8 cellular contexts compared by ENCODE assay signal in the genomic region with DNA sequence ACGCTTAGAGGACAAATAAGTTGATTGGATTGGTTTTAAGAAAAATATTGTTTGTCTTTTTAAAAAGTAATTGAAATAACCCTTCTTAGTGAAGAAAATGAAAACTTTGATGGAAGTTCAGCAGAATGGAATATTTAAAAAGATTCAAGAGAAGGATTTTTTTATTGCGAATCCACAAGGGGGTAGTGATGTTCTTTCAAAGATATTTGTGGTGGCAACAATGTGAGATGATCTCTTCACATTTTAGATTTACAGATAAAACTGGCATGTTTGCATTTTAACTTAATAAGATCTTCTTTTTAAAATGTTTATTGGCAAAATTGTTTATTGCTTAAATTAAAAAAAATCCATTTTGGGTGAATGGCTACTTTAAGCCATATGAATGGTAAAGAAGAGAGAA. TPM values are rescaled to one million over a fixed set of nuclear protein-coding genes. Genes with fewer than 3 reads are reported as not detected.
DNase-seq lines count a peak whose midpoint lies in the region; ATAC-seq and TF ChIP-seq lines count a peak whose summit lies in the region.

No MANE protein-coding gene starts in this region.

- H3K9me3 Mint-ChIP-seq in nephron, result no peaks in the 10 kb centered on the region

- ATAC-seq in sciatic nerve, result no peak
- ATAC-seq in GM18870 (IDR thresholded peaks at IDR 0.05; ENCODE audit: unreplicated experiment), result no peak
- ATAC-seq in GM21528 (IDR thresholded peaks at IDR 0.05; ENCODE audit: low FRiP score, unreplicated experiment), result no peak

- no peaks in the 10 kb centered on the region for H3K36me3 Mint-ChIP-seq in nephron (ENCODE audit: low read depth)

- H3K4me3 Mint-ChIP-seq in nephron, result no peak overlapping the region

- H3K27ac Mint-ChIP-seq in nephron, result peak overlapping the region in 2 of 3 experiments; percentile 11 to 59

- DNase-seq in GF-D8 (lab: John Stamatoyannopoulos, UW) (peak; percentile 34), NCI-H2171 (lab: John Stamatoyannopoulos, UW) (peak; percentile 10), cerebellar cortex (ENCODE audit: low spot score) (peak; percentile 61), sciatic nerve (ENCODE audit: low spot score) (no peak), SIG-M5 treated with dmso at 0.1 percent for 504 hours (lab: John Stamatoyannopoulos, UW; ENCODE audit: unreplicated experiment) (no peak)

- H3K4me1 Mint-ChIP-seq in nephron, result peaks cover 39% of the 10 kb centered on the region

- intact Hi-C loops in sciatic nerve (cut with DNase I), result no loop called here

- H3K27me3 Mint-ChIP-seq in nephron (ENCODE audit: low read depth), result no peaks in the 10 kb centered on the region

- TF ChIP-seq CTCF in nephron (IDR thresholded peaks at IDR 0.05; ENCODE audit: unreplicated experiment in 3 of 3), result peak; percentile 44 to 66 (median 57)

RNA-seq across cellular contexts. Expression of a gene that starts 8.9 kb away (rescaled TPM):
- total RNA-seq in sciatic nerve, result 72.4 TPM

Comparison
In these comparisons a context has a peak if more than half of its experiments do, and no peak if none do; other contexts are left out.
1. DNase-seq: peak in GF-D8 (single experiment), NCI-H2171 (single experiment) and cerebellar cortex (single experiment); none in sciatic nerve (single experiment) and SIG-M5 treated with dmso at 0.1 percent for 504 hours (single experiment).